Comparison of ENCODE assay signal across 8 cellular contexts in the genomic region with DNA sequence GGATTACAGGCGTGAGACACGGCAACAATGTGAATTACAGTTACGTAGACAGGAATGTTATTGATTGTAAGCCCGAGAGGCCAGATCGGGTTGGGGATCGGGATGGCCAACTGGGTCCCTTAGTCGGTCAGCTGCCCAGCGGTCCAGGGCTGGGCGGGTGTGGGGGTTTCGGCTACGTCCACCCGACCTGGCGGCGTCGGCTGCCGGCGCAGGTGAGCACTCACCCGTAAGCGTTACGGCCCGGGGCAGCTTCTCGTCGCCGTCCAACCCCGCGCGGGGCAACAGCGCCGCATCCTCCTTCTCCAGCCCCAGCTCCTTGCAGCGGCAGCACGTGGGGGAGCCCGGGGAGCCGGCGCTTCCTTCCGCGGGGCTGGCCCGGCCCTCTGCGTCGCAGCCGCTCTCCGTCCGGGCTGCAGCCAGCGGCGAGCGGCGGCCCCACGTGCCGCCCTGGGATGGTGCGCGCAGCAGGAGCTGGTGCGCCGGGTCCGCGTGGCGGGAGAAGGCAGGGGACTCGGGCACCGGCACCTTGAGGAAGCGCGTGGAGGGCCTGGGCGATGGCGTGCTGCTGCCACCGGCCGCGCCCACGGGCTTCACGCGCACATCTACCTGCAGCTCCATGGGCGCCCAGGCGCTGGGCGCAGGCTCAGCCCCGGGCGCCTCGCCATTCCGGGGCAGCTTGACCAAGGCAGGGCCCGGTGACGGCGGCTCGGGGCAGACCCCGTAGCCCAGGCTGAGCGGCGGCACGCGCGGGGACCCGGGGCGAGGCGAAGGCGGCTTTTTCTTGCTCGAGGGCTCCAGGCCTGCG. TPM values are rescaled to one million over a fixed set of nuclear protein-coding genes. Genes with fewer than 3 reads are reported as not detected.
DNase-seq lines count a peak whose midpoint lies in the region; ATAC-seq and TF ChIP-seq lines count a peak whose summit lies in the region.

No MANE protein-coding gene starts in this region.

- H3K27me3 Mint-ChIP-seq in activated T-cell treated with anti-CD3 and anti-CD28 coated beads, Interleukin-2, amount 50 U/mL, for 72 hours (ENCODE audit: low read depth), result peaks cover 35% of the 10 kb centered on the region

- H3K4me1 ChIP-seq in iPS-18a (ENCODE audit: control insufficient read depth, low read depth, low read length) (peaks cover 4% of the 10 kb centered on the region), spleen (peaks cover 13 to 21% (median 18%) of the 10 kb centered on the region in 6 donors)

- ATAC-seq in HG03175 (IDR thresholded peaks at IDR 0.05; ENCODE audit: unreplicated experiment) (peak; percentile 29), GM19035 (IDR thresholded peaks at IDR 0.05; ENCODE audit: unreplicated experiment) (no peak)
- peak; percentile 50 to 52 for ATAC-seq in activated T-cell treated with anti-CD3 and anti-CD28 coated beads, Interleukin-2, amount 50 U/mL, for 72 hours (replicated peaks in 1 of 2)

- H3K4me3 ChIP-seq in iPS-18a (ENCODE audit: low read length), result peak overlapping the region; percentile 82
- peak overlapping the region; percentile 31 to 72 (median 44) for H3K4me3 ChIP-seq in spleen
- H3K4me3 ChIP-seq in brain microvascular endothelial cell (ENCODE audit: low read depth, low read length), result no peak overlapping the region

- H3K27me3 ChIP-seq in iPS-18a (ENCODE audit: control insufficient read depth, insufficient read depth, low read length) (peaks cover 28% of the 10 kb centered on the region), spleen (replicated peaks in 1 of 7) (peaks cover 4 to 71% (median 39%) of the 10 kb centered on the region in 7 donors), brain microvascular endothelial cell (replicated peaks) (peaks cover 29% of the 10 kb centered on the region)

- H3K4me3 Mint-ChIP-seq in activated T-cell treated with anti-CD3 and anti-CD28 coated beads, Interleukin-2, amount 50 U/mL, for 72 hours, result peak overlapping the region in 1 of 2 donors; percentile 70

- H3K9me3 Mint-ChIP-seq in activated T-cell treated with anti-CD3 and anti-CD28 coated beads, Interleukin-2, amount 50 U/mL, for 72 hours, result no peaks in the 10 kb centered on the region

- no peak for TF ChIP-seq POLR2A in spleen (IDR thresholded peaks at IDR 0.05)

- intact Hi-C loops in spleen (cut with DNase I; ENCODE audit: low total_unique reads), result no loop called here

- in situ Hi-C loops in brain microvascular endothelial cell (cut with HindIII; ENCODE audit: low pct_ligation_motif_present, low sequenced_read_pairs), result no loop called here

- no peaks in the 10 kb centered on the region for H3K4me1 Mint-ChIP-seq in activated T-cell treated with anti-CD3 and anti-CD28 coated beads, Interleukin-2, amount 50 U/mL, for 72 hours (ENCODE audit: low read depth)

- H3K9ac ChIP-seq in iPS-18a (ENCODE audit: low read length), result peak overlapping the region; percentile 45

- no peaks in the 10 kb centered on the region for H3K36me3 ChIP-seq in iPS-18a (ENCODE audit: control insufficient read depth, low read depth, low read length)
- no peaks in the 10 kb centered on the region for H3K36me3 ChIP-seq in spleen
- no peaks in the 10 kb centered on the region for H3K36me3 ChIP-seq in brain microvascular endothelial cell (replicated peaks)

- no peaks in the 10 kb centered on the region for H3K36me3 Mint-ChIP-seq in activated T-cell treated with anti-CD3 and anti-CD28 coated beads, Interleukin-2, amount 50 U/mL, for 72 hours (ENCODE audit: insufficient read depth in 2 of 2)

- H3K27ac ChIP-seq in iPS-18a (ENCODE audit: low read length) (no peak overlapping the region), spleen (no peak overlapping the region), brain microvascular endothelial cell (no peak overlapping the region)

- 6 to 30% (median 7%) methylated on average over 11 to 90 of the region's 90 CpGs for WGBS in spleen, 5 donors

- H3K9me3 ChIP-seq in iPS-18a (ENCODE audit: control insufficient read depth, low read depth, low read length) (no peaks in the 10 kb centered on the region), spleen (no peaks in the 10 kb centered on the region)

- TF ChIP-seq CTCF in spleen (IDR thresholded peaks at IDR 0.05 in 8 of 11, conservative IDR thresholded peaks at IDR 0.05 in 3 of 11) (no peak), brain microvascular endothelial cell (IDR thresholded peaks at IDR 0.05; ENCODE audit: low read depth, low read length, missing control alignments) (no peak)

- H3K27ac Mint-ChIP-seq in activated T-cell treated with anti-CD3 and anti-CD28 coated beads, Interleukin-2, amount 50 U/mL, for 72 hours, result no peak overlapping the region

- peak; percentile 1 for DNase-seq in NOMO-1 treated with DMSO at 0.1 percent for 48 hours (lab: John Stamatoyannopoulos, UW; ENCODE audit: unreplicated experiment)
- DNase-seq in NOMO-1 (lab: John Stamatoyannopoulos, UW; ENCODE audit: unreplicated experiment in 2 of 2), result no peak
- DNase-seq in activated T-cell treated with anti-CD3 and anti-CD28 coated beads, Interleukin-2, amount 50 U/mL, for 72 hours, result peak; percentile 29 to 32
- no peak for DNase-seq in spleen
- DNase-seq in brain microvascular endothelial cell, result no peak

RNA-seq across cellular contexts. Expression of gene KLRG2, which starts 0.6 kb away (rescaled TPM):
- under 1 TPM in 1 of 2 donors, not detected in 1; 0.22 TPM for total RNA-seq in activated T-cell treated with anti-CD3 and anti-CD28 coated beads, Interleukin-2, amount 50 U/mL, for 72 hours
- not detected for total RNA-seq in spleen
- under 1 TPM in 1 of 3 donors, not detected in 2; 0.03 TPM for polyA plus RNA-seq in spleen

RNA-seq across cellular contexts. Expression of gene CLEC2L, which starts 40.6 kb away (rescaled TPM):
- total RNA-seq in activated T-cell treated with anti-CD3 and anti-CD28 coated beads, Interleukin-2, amount 50 U/mL, for 72 hours, result not detected
- total RNA-seq in spleen, result not detected
- under 1 TPM in 1 of 3 donors, not detected in 2; 0.11 TPM for polyA plus RNA-seq in spleen

Comparison
In these comparisons a context has a peak if more than half of its experiments do, and no peak if none do; other contexts are left out.
1. DNase-seq: peak in NOMO-1 treated with DMSO at 0.1 percent for 48 hours (single experiment) and activated T-cell treated with anti-CD3 and anti-CD28 coated beads, Interleukin-2, amount 50 U/mL, for 72 hours (2 of 2); none in NOMO-1 (0 of 2), spleen (single experiment) and brain microvascular endothelial cell (single experiment).